Comparison of ENCODE assay signal across 1 cellular context in genomic region chr4:184156169-184156568, GRCh38.
TF ChIP-seq lines count a peak whose summit lies in the region.

No MANE protein-coding gene starts in this region.

TF ChIP-seq in SK-N-SH, 30 proteins besides CTCF, POLR2A, EP300 and RAD21:
- no peak for TF ChIP-seq CHD2 (IDR thresholded peaks at IDR 0.05; ENCODE audit: low read length, partially characterized antibody)
- no peak for TF ChIP-seq USF2 (IDR thresholded peaks at IDR 0.05; ENCODE audit: borderline replicate concordance, low read depth, low read length)
- TF ChIP-seq YY1 (IDR thresholded peaks at IDR 0.05; ENCODE audit: low read depth), result no peak
- no peak for TF ChIP-seq TEAD4 (IDR thresholded peaks at IDR 0.05; ENCODE audit: borderline replicate concordance, insufficient read depth)
- TF ChIP-seq USF1 (IDR thresholded peaks at IDR 0.05; ENCODE audit: borderline replicate concordance, low read depth), result no peak
- no peak for TF ChIP-seq TAF1 (IDR thresholded peaks at IDR 0.05; ENCODE audit: borderline replicate concordance, low read depth, low read length)
- TF ChIP-seq EZH2phosphoT487 (IDR thresholded peaks at IDR 0.05; ENCODE audit: borderline replicate concordance, low read depth), result no peak
- TF ChIP-seq TCF12 (IDR thresholded peaks at IDR 0.05), result no peak
- TF ChIP-seq MXI1 (IDR thresholded peaks at IDR 0.05; ENCODE audit: low read depth, low read length), result no peak
- TF ChIP-seq ZBTB33 (IDR thresholded peaks at IDR 0.05; ENCODE audit: borderline replicate concordance, low read depth), result no peak
- no peak for TF ChIP-seq NRF1 (IDR thresholded peaks at IDR 0.05; ENCODE audit: low read depth, low read length)
- TF ChIP-seq SMC3 (IDR thresholded peaks at IDR 0.05; ENCODE audit: low read depth, low read length), result no peak
